1 cellular context compared by ENCODE assay signal in genomic region chr4:118762146-118762545, GRCh38.
TF ChIP-seq lines count a peak whose summit lies in the region.

No MANE protein-coding gene starts in this region.

TF ChIP-seq in liver, 16 proteins besides CTCF, POLR2A, EP300 and RAD21 (continued from another document):
- TF ChIP-seq FOXA2 (IDR thresholded peaks at IDR 0.05) (no peak), TAF1 (conservative IDR thresholded peaks at IDR 0.05) (no peak), GABPA (IDR thresholded peaks at IDR 0.05 in 1 of 2, conservative IDR thresholded peaks at IDR 0.05 in 1 of 2) (no peak), HNF4G (IDR thresholded peaks at IDR 0.05) (no peak), FOXA1 (IDR thresholded peaks at IDR 0.05) (no peak), EGR1 (IDR thresholded peaks at IDR 0.05; ENCODE audit: low read depth in 2 of 2) (no peak), ATF3 (IDR thresholded peaks at IDR 0.05) (no peak), SP1 (IDR thresholded peaks at IDR 0.05) (no peak), JUND (IDR thresholded peaks at IDR 0.05) (no peak), HNF4A (conservative IDR thresholded peaks at IDR 0.05) (no peak)
- TF ChIP-seq, protein P1, sequence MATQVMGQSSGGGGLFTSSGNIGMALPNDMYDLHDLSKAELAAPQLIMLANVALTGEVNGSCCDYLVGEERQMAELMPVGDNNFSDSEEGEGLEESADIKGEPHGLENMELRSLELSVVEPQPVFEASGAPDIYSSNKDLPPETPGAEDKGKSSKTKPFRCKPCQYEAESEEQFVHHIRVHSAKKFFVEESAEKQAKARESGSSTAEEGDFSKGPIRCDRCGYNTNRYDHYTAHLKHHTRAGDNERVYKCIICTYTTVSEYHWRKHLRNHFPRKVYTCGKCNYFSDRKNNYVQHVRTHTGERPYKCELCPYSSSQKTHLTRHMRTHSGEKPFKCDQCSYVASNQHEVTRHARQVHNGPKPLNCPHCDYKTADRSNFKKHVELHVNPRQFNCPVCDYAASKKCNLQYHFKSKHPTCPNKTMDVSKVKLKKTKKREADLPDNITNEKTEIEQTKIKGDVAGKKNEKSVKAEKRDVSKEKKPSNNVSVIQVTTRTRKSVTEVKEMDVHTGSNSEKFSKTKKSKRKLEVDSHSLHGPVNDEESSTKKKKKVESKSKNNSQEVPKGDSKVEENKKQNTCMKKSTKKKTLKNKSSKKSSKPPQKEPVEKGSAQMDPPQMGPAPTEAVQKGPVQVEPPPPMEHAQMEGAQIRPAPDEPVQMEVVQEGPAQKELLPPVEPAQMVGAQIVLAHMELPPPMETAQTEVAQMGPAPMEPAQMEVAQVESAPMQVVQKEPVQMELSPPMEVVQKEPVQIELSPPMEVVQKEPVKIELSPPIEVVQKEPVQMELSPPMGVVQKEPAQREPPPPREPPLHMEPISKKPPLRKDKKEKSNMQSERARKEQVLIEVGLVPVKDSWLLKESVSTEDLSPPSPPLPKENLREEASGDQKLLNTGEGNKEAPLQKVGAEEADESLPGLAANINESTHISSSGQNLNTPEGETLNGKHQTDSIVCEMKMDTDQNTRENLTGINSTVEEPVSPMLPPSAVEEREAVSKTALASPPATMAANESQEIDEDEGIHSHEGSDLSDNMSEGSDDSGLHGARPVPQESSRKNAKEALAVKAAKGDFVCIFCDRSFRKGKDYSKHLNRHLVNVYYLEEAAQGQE (IDR thresholded peaks at IDR 0.05), result no peak
